Comparison of ENCODE assay signal across 8 cellular contexts in genomic region chr3:152183473-152183872, GRCh38.
DNase-seq lines count a peak whose midpoint lies in the region; ATAC-seq, FAIRE-seq and TF ChIP-seq lines count a peak whose summit lies in the region.

No MANE protein-coding gene starts in this region.

- in situ Hi-C loops in GM12878 (cut with MboI) (no loop called here), HepG2 (cut with HindIII; ENCODE audit: extremely low pct_ligation_motif_present, low pct_unique_long_range_greater_than_20kb) (loop anchor here (10.0 kb wide), 1 partner anchor 261 kb away; no protein-coding TSS in a partner anchor)

- no peaks in the 10 kb centered on the region for H3K36me3 ChIP-seq in SJSA1
- no peaks in the 10 kb centered on the region for H3K36me3 ChIP-seq in GM12878 (ENCODE audit: control insufficient read depth in 2 of 2, insufficient read depth in 2 of 2, low read length in 1 of 2)
- H3K36me3 ChIP-seq in HepG2 (replicated peaks in 1 of 2; ENCODE audit: control insufficient read depth in 1 of 2, insufficient read depth in 2 of 2, low read length in 2 of 2): no peaks in the 10 kb centered on the region

- H3K9ac ChIP-seq in GM12878 (ENCODE audit: control insufficient read depth, insufficient read depth, low read length) (no peak overlapping the region), HepG2 (ENCODE audit: insufficient read depth, low read depth, low read length) (no peak overlapping the region)

- SMC1A ChIA-PET in GM12878 (lab: Charles Lee; ENCODE audit: uncharacterized antibody, unreplicated experiment): interaction anchor here (0.7 to 7.9 kb wide), 68 partner anchors 10 to 391 kb away, joined by 3 to 211 read pairs (median 5); partner anchors contain the start of gene MBNL1

- H3K9me3 ChIP-seq in SJSA1 (replicated peaks): no peaks in the 10 kb centered on the region
- H3K9me3 ChIP-seq in GM12878 (replicated peaks; ENCODE audit: control insufficient read depth, insufficient read depth, low read length): no peaks in the 10 kb centered on the region
- H3K9me3 ChIP-seq in HepG2 (ENCODE audit: low read length): no peaks in the 10 kb centered on the region

- POLR2A ChIA-PET in GM12878 (lab: Charles Lee) (interaction anchor here (1.1 to 1.3 kb wide), 3 partner anchors 17 to 107 kb away, joined by 3 to 5 read pairs (median 3); no protein-coding TSS in a partner anchor), HepG2 (lab: Yijun Ruan, JAX) (no interaction called here)

- DNase-seq in AG09309 (ENCODE audit: low read depth): no peak
- peak; percentile 10 to 39 for DNase-seq in SJSA1 (ENCODE audit: low read depth in 1 of 2, low spot score in 2 of 2)
- DNase-seq in GM12878 (ENCODE audit: low read depth, low spot score): no peak
- DNase-seq in HepG2 (ENCODE audit: low spot score): peak; percentile 54
- DNase-seq in stimulated activated naive CD4-positive, alpha-beta T cell (lab: John Stamatoyannopoulos, UW): peak; percentile 22 to 63 (median 34)
- DNase-seq in hepatic stellate cell (ENCODE audit: low spot score): no peak

- no peak for FAIRE-seq in GM12878 (lab: Jason Lieb, UNC)
- FAIRE-seq in HepG2 (lab: Jason Lieb, UNC): peak; percentile 83

- BruUV-seq in GM12878 (replicated peaks; lab: Mats Ljungman, UMichigan) (no TSS peak), HepG2 (replicated peaks; lab: Mats Ljungman, UMichigan) (no TSS peak)

- TF ChIP-seq RAD21 in GM12878 (IDR thresholded peaks at IDR 0.05; ENCODE audit: insufficient read depth, low read depth, low read length): peak; percentile 70
- peak; percentile 86 for TF ChIP-seq RAD21 in HepG2 (CRISPR knock-in tag; IDR thresholded peaks at IDR 0.05)

- no peak for TF ChIP-seq POLR2A in GM18505 (IDR thresholded peaks at IDR 0.05; ENCODE audit: borderline replicate concordance, extremely low read depth, insufficient read depth, insufficient read length)
- no peak for TF ChIP-seq POLR2A in GM12878 (IDR thresholded peaks at IDR 0.05; ENCODE audit: low read depth, low read length)
- no peak for TF ChIP-seq POLR2A in HepG2 (IDR thresholded peaks at IDR 0.05; ENCODE audit: insufficient read depth in 1 of 2, low read depth in 2 of 2, low read length in 2 of 2)

- H3K4me1 ChIP-seq in SJSA1 (replicated peaks) (no peaks in the 10 kb centered on the region), GM12878 (ENCODE audit: control insufficient read depth, insufficient read depth, low read length) (no peaks in the 10 kb centered on the region), HepG2 (ENCODE audit: insufficient read depth, low read length) (no peaks in the 10 kb centered on the region)

- WGBS in GM12878 (ENCODE audit: insufficient coverage, insufficient replicate concordance, low lambda C conversion rate, missing lambda C conversion rate): 45% methylated on average over 4 of the region's 4 CpGs
- 7% methylated on average over 4 of the region's 4 CpGs for WGBS in HepG2 (ENCODE audit: low lambda C conversion rate)

- H2AFZ ChIP-seq in GM12878 (ENCODE audit: control insufficient read depth, low read depth, low read length) (peak overlapping the region; percentile 65), HepG2 (ENCODE audit: low read length) (no peak overlapping the region)

- no peaks in the 10 kb centered on the region for H4K20me1 ChIP-seq in GM12878 (ENCODE audit: control insufficient read depth, insufficient read depth)
- H4K20me1 ChIP-seq in HepG2 (ENCODE audit: insufficient read depth, low read length): no peaks in the 10 kb centered on the region

- no peak overlapping the region for H3K4me2 ChIP-seq in GM12878 (ENCODE audit: control insufficient read depth, insufficient read depth)
- no peak overlapping the region for H3K4me2 ChIP-seq in HepG2 (ENCODE audit: low read depth, low read length)

- RAD21 ChIA-PET in GM12878 (lab: Charles Lee; ENCODE audit: unreplicated experiment): interaction anchor here (0.6 to 5.2 kb wide), 50 partner anchors 10 to 334 kb away, joined by 3 to 138 read pairs (median 5); partner anchors contain the start of gene MBNL1

- CTCF ChIA-PET in GM12878 (lab: Yijun Ruan, JAX) (interaction anchor here (0.7 to 8.1 kb wide), 65 partner anchors 10 to 413 kb away, joined by 3 to 282 read pairs (median 4); partner anchors contain the start of gene MBNL1), HepG2 (lab: Yijun Ruan, JAX; ENCODE audit: low intra/inter-chr PET ratio, low total read pairs) (interaction anchor here (0.7 to 3.7 kb wide), 4 partner anchors 261 to 291 kb away, joined by 3 to 28 read pairs (median 5); no protein-coding TSS in a partner anchor)

- H3K4me3 ChIP-seq in AG09309 (ENCODE audit: control insufficient read depth, low read depth, low read length): no peak overlapping the region
- no peak overlapping the region for H3K4me3 ChIP-seq in SJSA1
- no peak overlapping the region for H3K4me3 ChIP-seq in GM12878
- H3K4me3 ChIP-seq in HepG2 (replicated peaks in 1 of 3; ENCODE audit: insufficient read depth in 1 of 3, low read depth in 2 of 3, low read length in 3 of 3): no peak overlapping the region

- H3K27me3 ChIP-seq in SJSA1 (replicated peaks): no peaks in the 10 kb centered on the region
- no peaks in the 10 kb centered on the region for H3K27me3 ChIP-seq in GM12878 (replicated peaks in 1 of 2; ENCODE audit: control insufficient read depth in 2 of 2, insufficient read depth in 2 of 2, low read length in 1 of 2)
- H3K27me3 ChIP-seq in HepG2 (ENCODE audit: control insufficient read depth in 1 of 2, insufficient read depth in 2 of 2, low read length in 2 of 2): no peaks in the 10 kb centered on the region

- H3K79me2 ChIP-seq in GM12878 (ENCODE audit: control insufficient read depth, insufficient read depth, low read length) (no peaks in the 10 kb centered on the region), HepG2 (ENCODE audit: insufficient read depth, low read length) (no peaks in the 10 kb centered on the region)

- peak; percentile 27 for TF ChIP-seq CTCF in AG09309 (IDR thresholded peaks at IDR 0.05; ENCODE audit: control insufficient read depth, insufficient read depth, low read depth, low read length, missing control alignments)
- TF ChIP-seq CTCF in GM12878 (IDR thresholded peaks at IDR 0.05 in 2 of 3, conservative IDR thresholded peaks at IDR 0.05 in 1 of 3; ENCODE audit: control insufficient read depth in 2 of 3, extremely low read depth in 1 of 3, insufficient read depth in 1 of 3, low read depth in 3 of 3, low read length in 3 of 3): peak; percentile 63 to 67 (median 65)
- TF ChIP-seq CTCF in HepG2 (CRISPR knock-in tag; IDR thresholded peaks at IDR 0.05): peak; percentile 80

- H3K27ac ChIP-seq in SJSA1: no peak overlapping the region
- no peak overlapping the region for H3K27ac ChIP-seq in GM12878 (ENCODE audit: control insufficient read depth, insufficient read depth)
- no peak overlapping the region for H3K27ac ChIP-seq in HepG2 (ENCODE audit: extremely low read length, insufficient read depth, low read length)

- ATAC-seq in GM18505 (IDR thresholded peaks at IDR 0.05; ENCODE audit: unreplicated experiment): peak; percentile 62
- peak; percentile 67 for ATAC-seq in HG03521 (IDR thresholded peaks at IDR 0.05; ENCODE audit: unreplicated experiment)
- peak; percentile 95 for ATAC-seq in GM12878
- peak; percentile 96 for ATAC-seq in HepG2

- TF ChIP-seq EP300 in GM12878 (IDR thresholded peaks at IDR 0.05; ENCODE audit: borderline replicate concordance in 1 of 2, control insufficient read depth in 1 of 2, low read depth in 2 of 2, low read length in 2 of 2) (no peak), HepG2 (IDR thresholded peaks at IDR 0.05; ENCODE audit: low read depth in 2 of 2, low read length in 2 of 2) (no peak), HepG2 (CRISPR knock-in tag; IDR thresholded peaks at IDR 0.05; ENCODE audit: borderline replicate concordance) (no peak)

- intact Hi-C loops in GM12878 (cut with micrococcal nuclease; ENCODE audit: unreplicated experiment): loop anchor here (1.0 to 2.0 kb wide), 2 partner anchors 111 to 261 kb away; no protein-coding TSS in a partner anchor
- intact Hi-C loops in HepG2 (cut with micrococcal nuclease; ENCODE audit: unreplicated experiment): loop anchor here (1.0 kb wide), 3 partner anchors 87 to 289 kb away; no protein-coding TSS in a partner anchor

TF ChIP-seq in GM12878, 131 proteins besides CTCF, POLR2A, EP300 and RAD21:
- TF ChIP-seq SMC3 (IDR thresholded peaks at IDR 0.05; ENCODE audit: borderline replicate concordance, low read length): peak; percentile 89
- peak; percentile 56; the same call in 1 of the 2 replicates for TF ChIP-seq YY1 (IDR thresholded peaks at IDR 0.05; ENCODE audit: low read depth, low read length)
- TF ChIP-seq ZBED1 (IDR thresholded peaks at IDR 0.05; ENCODE audit: borderline replicate concordance): no peak
- TF ChIP-seq RUNX3 (IDR thresholded peaks at IDR 0.05; ENCODE audit: low read length): no peak

TF ChIP-seq in HepG2, 621 proteins besides CTCF, POLR2A, EP300 and RAD21 (continues in another document):
- no peak for TF ChIP-seq ZNF335 (CRISPR knock-in tag; IDR thresholded peaks at IDR 0.05)
- no peak for TF ChIP-seq TGIF2 (CRISPR knock-in tag; IDR thresholded peaks at IDR 0.05)
- no peak for TF ChIP-seq SMARCE1 (IDR thresholded peaks at IDR 0.05; ENCODE audit: borderline replicate concordance)
- TF ChIP-seq ELF1 (CRISPR knock-in tag; IDR thresholded peaks at IDR 0.05): no peak
- no peak for TF ChIP-seq ZBTB10 (CRISPR knock-in tag; IDR thresholded peaks at IDR 0.05; ENCODE audit: borderline replicate concordance)
- 0 out of 2 replicates have a peak, but pooled peaks have one; percentile 24 for TF ChIP-seq ZMYM4 (CRISPR knock-in tag; IDR thresholded peaks at IDR 0.05)
- peak; percentile 84 for TF ChIP-seq STAG1 (CRISPR knock-in tag; IDR thresholded peaks at IDR 0.05)

Comparison
In these comparisons a context has a peak if more than half of its experiments do, and no peak if none do; other contexts are left out.
1. DNase-seq: peak in SJSA1 (2 of 2), HepG2 (single experiment) and stimulated activated naive CD4-positive, alpha-beta T cell (6 of 6); none in AG09309 (single experiment), GM12878 (single experiment) and hepatic stellate cell (single experiment).
2. CTCF ChIP-seq: peak in every context shown above with its lines; median percentile 80 in HepG2; 65 in GM12878; 27 in AG09309.
3. Peak in every context shown above with its lines, with median percentiles within 50 percentile points of each other: ATAC-seq.